In genomic region chr3:147034359-147034758, GRCh38 we compare ENCODE assay signal across 29 cellular contexts.
"Had no signal": no experiment of that assay in that cellular context is flagged by ENCODE, and none has a peak within 500 bp of the region (broad histone marks: within the 10 kb centered on the region; RNA-seq: fewer than 3 reads in every experiment).

No MANE protein-coding gene starts in this region.

- DNase-seq: activated CD4-positive, alpha-beta memory T cell treated with anti-CD3 and anti-CD28 coated beads, Interleukin-2, amount 10 ng/mL, durations not matched to agents 7 days and 5 days; activated CD4-positive, alpha-beta T cell treated with anti-CD3 and anti-CD28 coated beads for 1 hour; activated CD4-positive, alpha-beta T cell treated with anti-CD3 and anti-CD28 coated beads for 4 hours; activated CD4-positive, alpha-beta T cell treated with anti-CD3 and anti-CD28 coated beads, Interleukin-2, amount 10 ng/mL, durations not matched to agents 7 days and 5 days; activated CD4-positive, alpha-beta T cell treated with anti-CD3 and anti-CD28 coated beads, Interleukin-2, amount 50 U/mL, for 4 hours; activated CD8-positive, alpha-beta memory T cell treated with anti-CD3 and anti-CD28 coated beads, Interleukin-2, amount 50 U/mL, for 48 hours; activated gamma-delta T cell; activated naive CD4-positive, alpha-beta T cell; activated naive CD4-positive, alpha-beta T cell treated with anti-CD3 and anti-CD28 coated beads, Interleukin-2, amount 10 ng/mL, durations not matched to agents 7 days and 5 days; activated naive CD8-positive, alpha-beta T cell treated with anti-CD3 and anti-CD28 coated beads, Interleukin-2, amount 10 ng/mL, durations not matched to agents 7 days and 5 days; activated T-cell treated with anti-CD3 and anti-CD28 coated beads for 4 hours; activated T-cell treated with anti-CD3 and anti-CD28 coated beads, Interleukin-2, amount 50 U/mL, for 24 hours; activated T-cell treated with anti-CD3 and anti-CD28 coated beads, Interleukin-2, amount 50 U/mL, for 72 hours; body of pancreas; caudate nucleus; cortex of kidney; dermis blood vessel endothelial cell; effector CD4-positive, alpha-beta T cell; effector memory CD8-positive, alpha-beta T cell; erythroblast; foreskin keratinocyte; gastrocnemius medialis; glutamatergic neuron; heart right ventricle; T-helper 2 cell had no signal

- H3K4me3 ChIP-seq: ascending aorta, body of pancreas, esophagus muscularis mucosa, gastrocnemius medialis, heart right ventricle, hepatocyte had no signal

- ATAC-seq: activated naive CD4-positive, alpha-beta T cell treated with anti-CD3 and anti-CD28 coated beads, Interleukin-2, amount 50 U/mL, for 72 hours; activated T-cell treated with anti-CD3 and anti-CD28 coated beads, Interleukin-2, amount 50 U/mL, for 72 hours; body of pancreas; effector memory CD8-positive, alpha-beta T cell; foreskin keratinocyte; gastrocnemius medialis; heart right ventricle had no signal

- H3K9me3 ChIP-seq: gastrocnemius medialis had no signal

- H3K4me3 Mint-ChIP-seq: activated CD4-positive, alpha-beta memory T cell treated with anti-CD3 and anti-CD28 coated beads, Interleukin-2, amount 10 ng/mL, durations not matched to agents 7 days and 5 days; activated CD4-positive, alpha-beta T cell treated with anti-CD3 and anti-CD28 coated beads, Interleukin-2, amount 10 ng/mL, durations not matched to agents 7 days and 5 days; activated naive CD4-positive, alpha-beta T cell treated with anti-CD3 and anti-CD28 coated beads, Interleukin-2, amount 10 ng/mL, durations not matched to agents 7 days and 5 days; activated naive CD8-positive, alpha-beta T cell treated with anti-CD3 and anti-CD28 coated beads, Interleukin-2, amount 10 ng/mL, durations not matched to agents 7 days and 5 days; activated T-cell treated with anti-CD3 and anti-CD28 coated beads, Interleukin-2, amount 50 U/mL, for 24 hours; activated T-cell treated with anti-CD3 and anti-CD28 coated beads, Interleukin-2, amount 50 U/mL, for 72 hours; effector memory CD8-positive, alpha-beta T cell had no signal

- H3K27me3 Mint-ChIP-seq: activated CD4-positive, alpha-beta memory T cell treated with anti-CD3 and anti-CD28 coated beads, Interleukin-2, amount 10 ng/mL, durations not matched to agents 7 days and 5 days; activated CD4-positive, alpha-beta T cell treated with anti-CD3 and anti-CD28 coated beads, Interleukin-2, amount 10 ng/mL, durations not matched to agents 7 days and 5 days; activated naive CD4-positive, alpha-beta T cell treated with anti-CD3 and anti-CD28 coated beads, Interleukin-2, amount 10 ng/mL, durations not matched to agents 7 days and 5 days; activated naive CD8-positive, alpha-beta T cell treated with anti-CD3 and anti-CD28 coated beads, Interleukin-2, amount 10 ng/mL, durations not matched to agents 7 days and 5 days; activated T-cell treated with anti-CD3 and anti-CD28 coated beads, Interleukin-2, amount 50 U/mL, for 24 hours; effector memory CD8-positive, alpha-beta T cell had no signal

- H3K4me2 ChIP-seq: hepatocyte had no signal

- H3K27ac ChIP-seq: ascending aorta, body of pancreas, esophagus muscularis mucosa, foreskin keratinocyte, gastrocnemius medialis, heart right ventricle, hepatocyte had no signal

- H3K4me1 ChIP-seq: ascending aorta, body of pancreas, esophagus muscularis mucosa, foreskin keratinocyte, gastrocnemius medialis, heart right ventricle had no signal

- H3K27me3 ChIP-seq: ascending aorta, body of pancreas, esophagus muscularis mucosa, foreskin keratinocyte, gastrocnemius medialis, heart right ventricle, hepatocyte had no signal

- H3K36me3 Mint-ChIP-seq: activated naive CD4-positive, alpha-beta T cell treated with anti-CD3 and anti-CD28 coated beads, Interleukin-2, amount 10 ng/mL, durations not matched to agents 7 days and 5 days; activated naive CD8-positive, alpha-beta T cell treated with anti-CD3 and anti-CD28 coated beads, Interleukin-2, amount 10 ng/mL, durations not matched to agents 7 days and 5 days had no signal

- H3K36me3 ChIP-seq: ascending aorta, esophagus muscularis mucosa, gastrocnemius medialis, heart right ventricle had no signal

- H3K79me2 ChIP-seq: hepatocyte had no signal

- H2AFZ ChIP-seq: hepatocyte had no signal

- H3K27ac Mint-ChIP-seq: activated CD4-positive, alpha-beta memory T cell treated with anti-CD3 and anti-CD28 coated beads, Interleukin-2, amount 10 ng/mL, durations not matched to agents 7 days and 5 days; activated CD4-positive, alpha-beta T cell treated with anti-CD3 and anti-CD28 coated beads, Interleukin-2, amount 10 ng/mL, durations not matched to agents 7 days and 5 days; activated naive CD4-positive, alpha-beta T cell treated with anti-CD3 and anti-CD28 coated beads, Interleukin-2, amount 10 ng/mL, durations not matched to agents 7 days and 5 days; activated naive CD4-positive, alpha-beta T cell treated with anti-CD3 and anti-CD28 coated beads, Interleukin-2, amount 50 U/mL, for 72 hours; activated naive CD8-positive, alpha-beta T cell treated with anti-CD3 and anti-CD28 coated beads, Interleukin-2, amount 10 ng/mL, durations not matched to agents 7 days and 5 days; activated T-cell treated with anti-CD3 and anti-CD28 coated beads, Interleukin-2, amount 50 U/mL, for 24 hours; activated T-cell treated with anti-CD3 and anti-CD28 coated beads, Interleukin-2, amount 50 U/mL, for 72 hours; effector memory CD8-positive, alpha-beta T cell had no signal

- H3K4me1 Mint-ChIP-seq: activated CD4-positive, alpha-beta memory T cell treated with anti-CD3 and anti-CD28 coated beads, Interleukin-2, amount 10 ng/mL, durations not matched to agents 7 days and 5 days; activated CD4-positive, alpha-beta T cell treated with anti-CD3 and anti-CD28 coated beads, Interleukin-2, amount 10 ng/mL, durations not matched to agents 7 days and 5 days; activated naive CD4-positive, alpha-beta T cell treated with anti-CD3 and anti-CD28 coated beads, Interleukin-2, amount 10 ng/mL, durations not matched to agents 7 days and 5 days; activated naive CD8-positive, alpha-beta T cell treated with anti-CD3 and anti-CD28 coated beads, Interleukin-2, amount 10 ng/mL, durations not matched to agents 7 days and 5 days had no signal
